Comparison of ENCODE assay signal across 8 cellular contexts in genomic region chr1:77126309-77126708, GRCh38.
DNase-seq lines count a peak whose midpoint lies in the region; ATAC-seq, FAIRE-seq and TF ChIP-seq lines count a peak whose summit lies in the region.

No MANE protein-coding gene starts in this region.

- no peak overlapping the region for H3K9ac ChIP-seq in GM12878 (ENCODE audit: control insufficient read depth, insufficient read depth, low read length)

- peak; percentile 81 for TF ChIP-seq RAD21 in GM12878 (IDR thresholded peaks at IDR 0.05; ENCODE audit: insufficient read depth, low read depth, low read length)

- 53% methylated on average over 2 of the region's 2 CpGs for WGBS in GM12878 (ENCODE audit: insufficient coverage, insufficient replicate concordance, low lambda C conversion rate, missing lambda C conversion rate)
- WGBS in upper lobe of left lung, 2 donors: 4 to 6% methylated on average over 2 of the region's 2 CpGs

- no peaks in the 10 kb centered on the region for H3K4me1 ChIP-seq in GM12878 (ENCODE audit: control insufficient read depth, insufficient read depth, low read length)
- H3K4me1 ChIP-seq in upper lobe of left lung: no peaks in the 10 kb centered on the region

- no TSS peak for BruUV-seq in GM12878 (replicated peaks; lab: Mats Ljungman, UMichigan)

- TF ChIP-seq EP300 in GM12878 (IDR thresholded peaks at IDR 0.05; ENCODE audit: borderline replicate concordance in 1 of 2, control insufficient read depth in 1 of 2, low read depth in 2 of 2, low read length in 2 of 2): no peak
- no peak for TF ChIP-seq EP300 in upper lobe of left lung (IDR thresholded peaks at IDR 0.05)

- in situ Hi-C loops in GM12878 (cut with MboI): loop anchor here (25.0 kb wide), 1 partner anchor 1214 kb away; no protein-coding TSS in a partner anchor

- CTCF ChIA-PET in GM12878 (lab: Yijun Ruan, JAX): interaction anchor here (0.6 to 4.6 kb wide), 14 partner anchors 9 to 1610 kb away, joined by 3 to 23 read pairs (median 4); no protein-coding TSS in a partner anchor

- H3K36me3 ChIP-seq in GM12878 (ENCODE audit: control insufficient read depth in 2 of 2, insufficient read depth in 2 of 2, low read length in 1 of 2) (no peaks in the 10 kb centered on the region), upper lobe of left lung (no peaks in the 10 kb centered on the region)

- no peaks in the 10 kb centered on the region for H4K20me1 ChIP-seq in GM12878 (ENCODE audit: control insufficient read depth, insufficient read depth)

- H3K9me3 ChIP-seq in GM12878 (replicated peaks; ENCODE audit: control insufficient read depth, insufficient read depth, low read length): no peaks in the 10 kb centered on the region
- no peaks in the 10 kb centered on the region for H3K9me3 ChIP-seq in upper lobe of left lung

- TF ChIP-seq POLR2A in GM12878 (IDR thresholded peaks at IDR 0.05; ENCODE audit: low read depth, low read length) (no peak), upper lobe of left lung (IDR thresholded peaks at IDR 0.05) (no peak)

- FAIRE-seq in GM12878 (lab: Jason Lieb, UNC): peak; percentile 62

- POLR2A ChIA-PET in GM12878 (lab: Charles Lee): no interaction called here

- no peaks in the 10 kb centered on the region for H3K27me3 ChIP-seq in GM12878 (replicated peaks in 1 of 2; ENCODE audit: control insufficient read depth in 2 of 2, insufficient read depth in 2 of 2, low read length in 1 of 2)
- H3K27me3 ChIP-seq in upper lobe of left lung: no peaks in the 10 kb centered on the region

- peak; percentile 15 for DNase-seq in COLO829 (ENCODE audit: low spot score)
- peak; percentile 46 for DNase-seq in NCI-H510A (lab: John Stamatoyannopoulos, UW)
- no peak for DNase-seq in GM12878 (ENCODE audit: low read depth, low spot score)
- DNase-seq in iris pigment epithelial cell (ENCODE audit: low read depth): peak; percentile 84
- peak in 1 of 2 donors; percentile 21 for DNase-seq in upper lobe of left lung

- no peak overlapping the region for H3K4me2 ChIP-seq in GM12878 (ENCODE audit: control insufficient read depth, insufficient read depth)

- SMC1A ChIA-PET in GM12878 (lab: Charles Lee; ENCODE audit: uncharacterized antibody, unreplicated experiment): interaction anchor here (0.5 to 5.1 kb wide), 16 partner anchors 12 to 1217 kb away, joined by 3 to 29 read pairs (median 4); no protein-coding TSS in a partner anchor

- H3K4me3 ChIP-seq in GM12878 (no peak overlapping the region), upper lobe of left lung (no peak overlapping the region)

- peak overlapping the region; percentile 21; the same call in 1 of the 2 replicates for H2AFZ ChIP-seq in GM12878 (ENCODE audit: control insufficient read depth, low read depth, low read length)

- no peak overlapping the region for H3K27ac ChIP-seq in GM12878 (ENCODE audit: control insufficient read depth, insufficient read depth)
- no peak overlapping the region for H3K27ac ChIP-seq in upper lobe of left lung

- intact Hi-C loops in GM12878 (cut with micrococcal nuclease; ENCODE audit: unreplicated experiment): loop anchor here (1.0 to 10.0 kb wide), 4 partner anchors 225 to 1222 kb away; no protein-coding TSS in a partner anchor

- RAD21 ChIA-PET in GM12878 (lab: Charles Lee; ENCODE audit: unreplicated experiment): interaction anchor here (0.7 to 2.3 kb wide), 8 partner anchors 178 to 1215 kb away, joined by 3 to 12 read pairs (median 4); partner anchors contain the start of gene ST6GALNAC5

- peak; percentile 46 to 76 (median 49); a peak in 5 of 6 replicates for TF ChIP-seq CTCF in GM12878 (IDR thresholded peaks at IDR 0.05 in 2 of 3, conservative IDR thresholded peaks at IDR 0.05 in 1 of 3; ENCODE audit: control insufficient read depth in 2 of 3, extremely low read depth in 1 of 3, insufficient read depth in 1 of 3, low read depth in 3 of 3, low read length in 3 of 3)
- peak; percentile 23 to 65 (median 39) for TF ChIP-seq CTCF in upper lobe of left lung (IDR thresholded peaks at IDR 0.05)

- no peaks in the 10 kb centered on the region for H3K79me2 ChIP-seq in GM12878 (ENCODE audit: control insufficient read depth, insufficient read depth, low read length)

- ATAC-seq in GM18868 (IDR thresholded peaks at IDR 0.05; ENCODE audit: unreplicated experiment) (peak; percentile 99), HG03354 (IDR thresholded peaks at IDR 0.05; ENCODE audit: poor library complexity, severe bottlenecking, unreplicated experiment) (peak; percentile 83), GM12878 (peak; percentile 91), upper lobe of left lung (ENCODE audit: low FRiP score in 2 of 2) (peak in 1 of 2 donors; percentile 48), GM19328 (IDR thresholded peaks at IDR 0.05; ENCODE audit: unreplicated experiment) (no peak)

TF ChIP-seq in GM12878, 131 proteins besides CTCF, POLR2A, EP300 and RAD21:
- TF ChIP-seq LARP7 (IDR thresholded peaks at IDR 0.05) (no peak), RUNX3 (IDR thresholded peaks at IDR 0.05; ENCODE audit: low read length) (0 out of 2 replicates have a peak, but pooled peaks have one; percentile 9), YY1 (IDR thresholded peaks at IDR 0.05; ENCODE audit: low read depth, low read length) (0 out of 2 replicates have a peak, but pooled peaks have one; percentile 54), SMC3 (IDR thresholded peaks at IDR 0.05; ENCODE audit: borderline replicate concordance, low read length) (peak; percentile 68; the same call in 1 of the 2 replicates), SIX5 (IDR thresholded peaks at IDR 0.05; ENCODE audit: low read depth, low read length, severe bottlenecking) (no peak)
